8 cellular contexts compared by ENCODE assay signal in the genomic region with DNA sequence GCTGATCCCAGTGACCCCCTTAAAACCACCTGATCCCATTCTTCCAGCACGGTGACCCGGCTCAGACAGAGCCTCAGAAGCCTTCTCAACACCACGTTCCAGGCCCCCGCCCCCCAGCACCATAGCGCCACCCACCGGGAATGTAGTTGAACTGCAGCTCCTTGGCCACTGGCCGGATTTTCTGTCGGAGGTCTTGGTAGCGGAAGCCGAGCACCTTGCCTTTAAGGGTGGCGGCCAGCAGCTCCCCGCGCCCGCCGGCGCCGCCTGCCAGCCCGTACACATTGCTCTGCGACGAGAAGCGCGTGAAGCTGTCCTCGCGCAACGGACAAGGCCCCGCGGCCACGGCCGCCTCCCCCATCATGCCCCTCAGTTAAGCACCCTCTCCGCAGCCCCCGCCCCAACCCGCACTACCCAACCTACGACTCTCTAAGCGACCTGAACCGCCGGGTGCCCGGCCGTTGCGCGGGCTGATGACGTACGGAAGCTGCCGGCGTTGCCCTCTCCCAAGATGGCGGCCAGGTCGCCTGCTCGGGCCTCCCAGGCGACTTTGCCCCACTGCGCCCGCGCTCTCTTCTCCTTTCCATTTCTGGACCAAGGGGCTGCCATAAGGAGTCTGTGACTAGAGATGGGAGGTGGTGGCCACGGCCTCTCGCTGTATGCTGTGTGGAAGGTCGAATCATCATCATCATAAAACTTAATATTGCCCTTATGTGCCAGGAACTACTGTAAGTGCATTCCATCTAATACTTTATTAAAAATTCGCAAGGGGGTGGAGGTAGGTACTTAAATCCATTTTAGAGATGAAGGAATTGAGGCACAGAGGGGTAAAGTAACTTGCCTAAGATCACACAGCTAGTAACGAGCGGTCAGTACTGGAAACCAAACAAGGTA. TPM values are rescaled to one million over a fixed set of nuclear protein-coding genes. Genes with fewer than 3 reads are reported as not detected.
DNase-seq lines count a peak whose midpoint lies in the region; ATAC-seq and TF ChIP-seq lines count a peak whose summit lies in the region.

KPTN (minus strand) TSS at position 420 of the 891 bp plus-strand sequence; CDS start at position 361, 59 bp downstream.

- peak within 1 kb of the TSS; percentile 99 for H3K27ac Mint-ChIP-seq in endodermal cell

- H3K9me3 ChIP-seq in HUES6 (ENCODE audit: control insufficient read depth, insufficient read depth, low read depth, low read length), result no peaks in the 10 kb centered on the region
- no peaks in the 10 kb centered on the region for H3K9me3 ChIP-seq in endodermal cell (ENCODE audit: control insufficient read depth, low read length)
- H3K9me3 ChIP-seq in mesodermal cell (ENCODE audit: control insufficient read depth, low read length), result no peaks in the 10 kb centered on the region

- peaks cover 5% of the 10 kb centered on the region for H3K36me3 Mint-ChIP-seq in endodermal cell (ENCODE audit: low read depth)

- H3K27ac ChIP-seq in HUES6 (ENCODE audit: low read depth, low read length) (peak within 1 kb of the TSS; percentile 93), endodermal cell (ENCODE audit: low read depth, low read length) (peak within 1 kb of the TSS; percentile 93), mesodermal cell (ENCODE audit: low read depth, low read length, severe bottlenecking) (peak within 1 kb of the TSS; percentile 86)

- TF ChIP-seq CTCF in endodermal cell (conservative IDR thresholded peaks at IDR 0.05), result peak; percentile 97

- H3K4me3 ChIP-seq in HUES6 (ENCODE audit: low read depth, low read length) (peak within 1 kb of the TSS; percentile 81), endodermal cell (ENCODE audit: low read length) (peak within 1 kb of the TSS; percentile 96), mesodermal cell (ENCODE audit: extremely low read depth, insufficient read depth, low read length, poor library complexity, severe bottlenecking) (peak within 1 kb of the TSS; percentile 65)

- no peaks in the 10 kb centered on the region for H3K27me3 ChIP-seq in HUES6 (ENCODE audit: control insufficient read depth, insufficient read depth, low read length)
- no peaks in the 10 kb centered on the region for H3K27me3 ChIP-seq in endodermal cell (ENCODE audit: control insufficient read depth, insufficient read depth, low read length, poor library complexity, severe bottlenecking)

- peak; percentile 92 for DNase-seq in COLO668 (lab: John Stamatoyannopoulos, UW; ENCODE audit: unreplicated experiment)
- DNase-seq in NOMO-1 treated with dmso at 0.1 percent for 144 hours (lab: John Stamatoyannopoulos, UW; ENCODE audit: unreplicated experiment), result peak; percentile 89
- DNase-seq in activated CD8-positive, alpha-beta memory T cell treated with anti-CD3 and anti-CD28 coated beads, Interleukin-2, amount 50 U/mL, for 1 hour (ENCODE audit: extremely low read depth), result peak; percentile 63
- DNase-seq in endodermal cell, result peak; percentile 96
- DNase-seq in stimulated activated CD8-positive, alpha-beta memory T cell treated with anti-CD3 and anti-CD28 coated beads, Interleukin-15, amount 100 ng/mL, for 1 hour (ENCODE audit: low read depth), result peak; percentile 82

- H3K4me1 ChIP-seq in HUES6 (ENCODE audit: control insufficient read depth, insufficient read depth, low read length) (peaks cover 9% of the 10 kb centered on the region; the same call in 1 of the 2 replicates), endodermal cell (ENCODE audit: control insufficient read depth, insufficient read depth, low read length) (no peaks in the 10 kb centered on the region), mesodermal cell (ENCODE audit: control insufficient read depth, insufficient read depth, low read length, poor library complexity, severe bottlenecking) (no peaks in the 10 kb centered on the region)

- peak within 1 kb of the TSS; percentile 91 for H3K9ac ChIP-seq in HUES6 (ENCODE audit: low read length)
- peak within 1 kb of the TSS; percentile 88 for H3K9ac ChIP-seq in endodermal cell (ENCODE audit: extremely low read depth, low read length, poor library complexity, severe bottlenecking)

- peak; percentile 67 for ATAC-seq in GM21360 (IDR thresholded peaks at IDR 0.05; ENCODE audit: unreplicated experiment)

- 2 to 5% methylated on average over 25 to 54 of the region's 57 CpGs for WGBS in endodermal cell (ENCODE audit: insufficient coverage in 1 of 2, insufficient read length in 1 of 2), 2 experiments
- WGBS in mesodermal cell (ENCODE audit: insufficient coverage in 2 of 2), 2 experiments, result 4 to 5% methylated on average over 41 to 43 of the region's 57 CpGs

- H3K4me1 Mint-ChIP-seq in endodermal cell, result peaks cover 10% of the 10 kb centered on the region

- H3K36me3 ChIP-seq in HUES6 (ENCODE audit: control insufficient read depth, insufficient read depth, low read length), result peaks cover 16% of the 10 kb centered on the region
- peaks cover 11% of the 10 kb centered on the region for H3K36me3 ChIP-seq in endodermal cell (ENCODE audit: control insufficient read depth, insufficient read depth, low read length)
- peaks cover 17% of the 10 kb centered on the region for H3K36me3 ChIP-seq in mesodermal cell (ENCODE audit: control insufficient read depth, insufficient read depth, low read length)

- H3K4me3 Mint-ChIP-seq in endodermal cell, result peak within 1 kb of the TSS; percentile 89

- H3K9me3 Mint-ChIP-seq in endodermal cell, result no peaks in the 10 kb centered on the region

- peaks cover 19% of the 10 kb centered on the region for H3K27me3 Mint-ChIP-seq in endodermal cell (ENCODE audit: insufficient read depth)

RNA-seq across cellular contexts. Expression of gene KPTN, which starts in this region (rescaled TPM):
- 10 to 100 TPM; 14.7 to 22.9 TPM for total RNA-seq in endodermal cell
- polyA plus RNA-seq in endodermal cell (2013, experiment 1 of 2), result 21.8 TPM
- 15.8 TPM for polyA plus RNA-seq in endodermal cell (2013, experiment 2 of 2)
- polyA plus RNA-seq in mesodermal cell (2013, experiment 1 of 2), result 18.3 TPM
- polyA plus RNA-seq in mesodermal cell (2013, experiment 2 of 2), result 12.5 TPM

Comparison
In these comparisons a context has a peak if more than half of its experiments do, and no peak if none do; other contexts are left out.
1. Peak in every context shown above with its lines: DNase-seq, ATAC-seq, H3K4me3 ChIP-seq and H3K27ac ChIP-seq.